ENCODE assay signal across 8 cellular contexts in the genomic region with DNA sequence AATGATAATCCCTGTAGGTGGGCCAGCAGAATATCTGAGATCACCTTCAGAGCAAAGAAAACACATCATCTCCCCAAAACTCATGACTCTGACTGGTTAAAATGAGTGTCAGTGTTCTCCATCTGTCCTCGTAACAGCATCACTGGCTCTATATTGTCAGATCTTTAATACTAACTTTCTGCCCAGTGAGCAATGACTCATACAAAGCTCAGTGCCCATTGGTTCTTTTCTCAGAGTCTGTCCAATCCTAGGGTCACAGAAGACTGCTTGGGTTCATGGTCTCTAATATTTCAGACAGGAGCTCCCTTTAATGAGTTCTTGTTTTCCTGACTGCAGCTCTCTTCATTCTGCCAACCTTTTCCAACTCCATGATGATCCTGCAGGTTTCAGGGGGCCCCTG. TPM values are rescaled to one million over a fixed set of nuclear protein-coding genes. Genes with fewer than 3 reads are reported as not detected.
DNase-seq lines count a peak whose midpoint lies in the region; ATAC-seq, FAIRE-seq and TF ChIP-seq lines count a peak whose summit lies in the region.

No MANE protein-coding gene starts in this region.

- H3K36me3 Mint-ChIP-seq in activated CD4-positive, alpha-beta T cell treated with anti-CD3 and anti-CD28 coated beads, Interleukin-2, amount 10 ng/mL, durations not matched to agents 24 days and 14 days (ENCODE audit: low read depth), result no peaks in the 10 kb centered on the region

- ATAC-seq in GM21619 (IDR thresholded peaks at IDR 0.05; ENCODE audit: unreplicated experiment), result peak; percentile 75

- no peak overlapping the region for H3K4me3 ChIP-seq in adipocyte (ENCODE audit: low read length)
- no peak overlapping the region for H3K4me3 ChIP-seq in kidney (ENCODE audit: low read length in 2 of 2)

- FAIRE-seq in kidney (lab: Jason Lieb, UNC), result peak; percentile 37

- peaks cover 82% of the 10 kb centered on the region for H3K27me3 Mint-ChIP-seq in activated CD4-positive, alpha-beta T cell treated with anti-CD3 and anti-CD28 coated beads, Interleukin-2, amount 10 ng/mL, durations not matched to agents 24 days and 14 days

- H3K27ac ChIP-seq in kidney (ENCODE audit: low read depth in 2 of 2, low read length in 2 of 2), result no peak overlapping the region

- no peak overlapping the region for H3K9ac ChIP-seq in adipocyte (ENCODE audit: low read length)
- no peak overlapping the region for H3K9ac ChIP-seq in kidney (ENCODE audit: low read length in 2 of 2)

- no peaks in the 10 kb centered on the region for H3K9me3 Mint-ChIP-seq in activated CD4-positive, alpha-beta T cell treated with anti-CD3 and anti-CD28 coated beads, Interleukin-2, amount 10 ng/mL, durations not matched to agents 24 days and 14 days

- intact Hi-C loops in activated CD4-positive, alpha-beta T cell treated with anti-CD3 and anti-CD28 coated beads, Interleukin-2, amount 10 ng/mL, durations not matched to agents 24 days and 14 days (cut with micrococcal nuclease), result no loop called here
- intact Hi-C loops in kidney (cut with DNase I), result no loop called here

- H3K36me3 ChIP-seq in adipocyte (ENCODE audit: control insufficient read depth, insufficient read depth, low read length, severe bottlenecking) (no peaks in the 10 kb centered on the region), kidney (ENCODE audit: control insufficient read depth in 1 of 2, insufficient read depth in 2 of 2, low read length in 2 of 2) (no peaks in the 10 kb centered on the region)

- H3K4me1 ChIP-seq in adipocyte (ENCODE audit: control insufficient read depth, insufficient read depth, low read length), result no peaks in the 10 kb centered on the region
- no peaks in the 10 kb centered on the region for H3K4me1 ChIP-seq in kidney (ENCODE audit: control insufficient read depth in 1 of 2, insufficient read depth in 1 of 2, low read depth in 1 of 2, low read length in 2 of 2)

- in situ Hi-C loops in KBM-7 (cut with MboI; ENCODE audit: low pct_unique_long_range_greater_than_20kb, low sequenced_read_pairs), result no loop called here

- H3K4me3 Mint-ChIP-seq in activated CD4-positive, alpha-beta T cell treated with anti-CD3 and anti-CD28 coated beads, Interleukin-2, amount 10 ng/mL, durations not matched to agents 24 days and 14 days, result no peak overlapping the region

- H3K27me3 ChIP-seq in adipocyte (replicated peaks; ENCODE audit: control insufficient read depth, insufficient read depth, low read length), result peaks cover 65% of the 10 kb centered on the region

- H3K9me3 ChIP-seq in adipocyte (ENCODE audit: control insufficient read depth, low read length), result no peaks in the 10 kb centered on the region
- no peaks in the 10 kb centered on the region for H3K9me3 ChIP-seq in kidney (ENCODE audit: control insufficient read depth in 1 of 2, low read length in 2 of 2)

- peak; percentile 78 for DNase-seq in activated CD4-positive, alpha-beta T cell treated with anti-CD3 and anti-CD28 coated beads, Interleukin-2, amount 10 ng/mL, durations not matched to agents 24 days and 14 days
- no peak for DNase-seq in activated CD4-positive, alpha-beta T cell treated with anti-CD3 and anti-CD28 coated beads, Interleukin-2, amount 50 U/mL, for 1 hour
- DNase-seq in KBM-7 (peak; percentile 31), adipocyte (ENCODE audit: low read depth) (peak; percentile 69), kidney (no peak), COLO668 (lab: John Stamatoyannopoulos, UW; ENCODE audit: unreplicated experiment) (no peak), KG1 (lab: John Stamatoyannopoulos, UW) (no peak)

- TF ChIP-seq CTCF in kidney (IDR thresholded peaks at IDR 0.05; ENCODE audit: borderline replicate concordance, extremely low read depth, insufficient read depth), result no peak

- no peak overlapping the region for H3K27ac Mint-ChIP-seq in activated CD4-positive, alpha-beta T cell treated with anti-CD3 and anti-CD28 coated beads, Interleukin-2, amount 10 ng/mL, durations not matched to agents 24 days and 14 days

- peaks cover 6% of the 10 kb centered on the region for H3K4me1 Mint-ChIP-seq in activated CD4-positive, alpha-beta T cell treated with anti-CD3 and anti-CD28 coated beads, Interleukin-2, amount 10 ng/mL, durations not matched to agents 24 days and 14 days

RNA-seq across cellular contexts. Expression of gene HLA-DPB1, which starts 36.4 kb away (rescaled TPM):
- 4.7 and 6.2 TPM in 2 replicates for total RNA-seq in activated CD4-positive, alpha-beta T cell treated with anti-CD3 and anti-CD28 coated beads, Interleukin-2, amount 10 ng/mL, durations not matched to agents 24 days and 14 days
- 181 TPM for total RNA-seq in kidney
- 141 TPM for polyA plus RNA-seq in kidney (ENCODE audit: insufficient read depth, low read depth, low replicate concordance)

RNA-seq across cellular contexts. Expression of gene HLA-DPA1, which starts 38.7 kb away (rescaled TPM):
- total RNA-seq in activated CD4-positive, alpha-beta T cell treated with anti-CD3 and anti-CD28 coated beads, Interleukin-2, amount 10 ng/mL, durations not matched to agents 24 days and 14 days, result 38.5 and 42.6 TPM in 2 replicates
- 200 TPM for total RNA-seq in kidney
- polyA plus RNA-seq in kidney (ENCODE audit: insufficient read depth, low read depth, low replicate concordance), result 154 TPM

Comparison
In these comparisons a context has a peak if more than half of its experiments do, and no peak if none do; other contexts are left out.
1. DNase-seq: peak in activated CD4-positive, alpha-beta T cell treated with anti-CD3 and anti-CD28 coated beads, Interleukin-2, amount 10 ng/mL, durations not matched to agents 24 days and 14 days (single experiment), KBM-7 (single experiment) and adipocyte (single experiment); none in activated CD4-positive, alpha-beta T cell treated with anti-CD3 and anti-CD28 coated beads, Interleukin-2, amount 50 U/mL, for 1 hour (single experiment), kidney (single experiment), COLO668 (single experiment) and KG1 (single experiment).
2. RNA of gene HLA-DPB1, which starts 36.4 kb away (total RNA-seq): 181 TPM in kidney (single experiment); 4.7 to 6.2 TPM in activated CD4-positive, alpha-beta T cell treated with anti-CD3 and anti-CD28 coated beads, Interleukin-2, amount 10 ng/mL, durations not matched to agents 24 days and 14 days; every median in the first group is over 10 times any median in the second.